17 cellular contexts compared by ENCODE assay signal in the genomic region with DNA sequence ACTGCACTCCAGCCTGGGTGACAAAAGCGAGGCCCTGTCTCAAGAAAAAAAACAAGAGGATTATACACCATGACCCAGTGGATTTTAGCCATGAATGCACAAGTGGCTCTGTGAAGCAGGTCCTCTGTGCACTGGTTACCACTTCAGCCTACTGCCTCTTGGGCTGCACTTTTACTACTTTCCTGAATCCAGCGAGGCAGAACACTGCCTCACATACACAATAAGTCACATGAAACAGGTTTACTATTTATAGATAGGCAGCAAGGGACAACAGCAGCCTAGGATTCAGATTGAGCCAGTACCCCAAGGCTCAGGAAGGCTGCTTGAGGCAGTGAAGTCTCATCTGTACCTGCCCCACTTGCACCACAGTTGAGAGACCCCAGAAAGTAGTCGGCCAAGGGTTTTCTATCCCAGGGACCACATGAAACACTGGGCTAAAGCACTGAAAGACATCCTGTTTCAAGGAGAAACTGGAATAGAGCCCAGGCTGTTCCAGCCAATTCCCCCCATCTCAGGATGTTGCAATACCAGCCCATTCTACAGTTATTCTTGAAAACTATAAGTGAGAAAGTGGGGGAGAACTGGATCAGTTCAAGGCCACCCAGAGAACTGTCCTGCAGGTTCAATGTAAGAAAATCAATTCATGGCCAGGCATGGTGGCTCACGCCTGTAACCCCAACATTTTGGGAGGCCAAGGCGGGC. TPM values are rescaled to one million over a fixed set of nuclear protein-coding genes. Genes with fewer than 3 reads are reported as not detected.
DNase-seq lines count a peak whose midpoint lies in the region; ATAC-seq, FAIRE-seq and TF ChIP-seq lines count a peak whose summit lies in the region.
"Had no signal": no experiment of that assay in that cellular context is flagged by ENCODE, and none has a peak within 500 bp of the region (broad histone marks: within the 10 kb centered on the region; RNA-seq: fewer than 3 reads in every experiment).

No MANE protein-coding gene starts in this region.

- no peaks in the 10 kb centered on the region for H4K20me1 ChIP-seq in endothelial cell of umbilical vein (replicated peaks; ENCODE audit: control insufficient read depth, extremely low read depth, insufficient read depth, low read length)

- H3K4me1 ChIP-seq in endothelial cell of umbilical vein (ENCODE audit: control insufficient read depth, extremely low read depth, insufficient read depth, low read length), result no peaks in the 10 kb centered on the region
- peaks cover 0 to 3% of the 10 kb centered on the region in 2 donors for H3K4me1 ChIP-seq in left lung

- no peak overlapping the region for H3K4me3 Mint-ChIP-seq in activated CD8-positive, alpha-beta memory T cell treated with anti-CD3 and anti-CD28 coated beads, Interleukin-2, amount 10 ng/mL, durations not matched to agents 7 days and 5 days

- ATAC-seq in left lung (peak; percentile 91), GM21423 (IDR thresholded peaks at IDR 0.05; ENCODE audit: unreplicated experiment) (no peak), HG03460 (IDR thresholded peaks at IDR 0.05; ENCODE audit: unreplicated experiment) (no peak), HG02763 (IDR thresholded peaks at IDR 0.05; ENCODE audit: unreplicated experiment) (no peak)
- ATAC-seq in activated CD8-positive, alpha-beta memory T cell treated with anti-CD3 and anti-CD28 coated beads, Interleukin-2, amount 10 ng/mL, durations not matched to agents 7 days and 5 days, result no peak
- ATAC-seq: mucosa of descending colon had no signal

- H3K36me3 ChIP-seq in endothelial cell of umbilical vein (ENCODE audit: control insufficient read depth in 2 of 2, extremely low read depth in 1 of 2, insufficient read depth in 2 of 2, low read length in 2 of 2) (no peaks in the 10 kb centered on the region), left lung (no peaks in the 10 kb centered on the region)
- H3K36me3 ChIP-seq: esophagus muscularis mucosa, upper lobe of left lung had no signal

- BruUV-seq in endothelial cell of umbilical vein (replicated peaks; lab: Mats Ljungman, UMichigan), result no TSS peak

- TF ChIP-seq CTCF in AG10803 (conservative IDR thresholded peaks at IDR 0.05; ENCODE audit: low read length), result no peak
- no peak for TF ChIP-seq CTCF in endothelial cell of umbilical vein (IDR thresholded peaks at IDR 0.05; ENCODE audit: extremely low read depth in 1 of 2, insufficient read depth in 1 of 2, low read depth in 1 of 2, low read length in 2 of 2)
- TF ChIP-seq CTCF in left lung (IDR thresholded peaks at IDR 0.05), result no peak

- DNase-seq in AG10803 (ENCODE audit: low read depth) (peak; percentile 30), MV-4-11 (lab: John Stamatoyannopoulos, UW) (peak; percentile 1), endothelial cell of umbilical vein (ENCODE audit: low read depth, low spot score) (peak; percentile 14), left lung (no peak)
- DNase-seq in activated CD8-positive, alpha-beta memory T cell treated with anti-CD3 and anti-CD28 coated beads, Interleukin-2, amount 10 ng/mL, durations not matched to agents 7 days and 5 days, result no peak
- DNase-seq: mucosa of descending colon; NCI-H1436; NCI-H748 treated with DMSO at 0.1 percent for 48 hours; SHP77 treated with DMSO at 0.1 percent for 48 hours; stimulated activated CD4-positive, alpha-beta T cell treated with anti-CD3 and anti-CD28 coated beads, Interleukin-2, amount 100 ng/mL, for 24 hours had no signal

- H3K4me2 ChIP-seq in endothelial cell of umbilical vein (ENCODE audit: insufficient read depth, low read length), result no peak overlapping the region

- H3K27ac ChIP-seq in endothelial cell of umbilical vein (ENCODE audit: insufficient read depth, low read depth, low read length) (no peak overlapping the region), left lung (no peak overlapping the region)
- H3K27ac ChIP-seq: esophagus muscularis mucosa, upper lobe of left lung had no signal

- H3K27ac Mint-ChIP-seq in activated CD8-positive, alpha-beta memory T cell treated with anti-CD3 and anti-CD28 coated beads, Interleukin-2, amount 10 ng/mL, durations not matched to agents 7 days and 5 days, result no peak overlapping the region

- H3K9ac ChIP-seq in endothelial cell of umbilical vein (replicated peaks; ENCODE audit: extremely low read depth, insufficient read depth, low read length), result no peak overlapping the region

- H2AFZ ChIP-seq in endothelial cell of umbilical vein (ENCODE audit: low read depth, low read length), result no peak overlapping the region

- H3K27me3 Mint-ChIP-seq in activated CD8-positive, alpha-beta memory T cell treated with anti-CD3 and anti-CD28 coated beads, Interleukin-2, amount 10 ng/mL, durations not matched to agents 7 days and 5 days, result peaks cover 5% of the 10 kb centered on the region

- intact Hi-C loops in endothelial cell of umbilical vein (cut with micrococcal nuclease) (no loop called here), left lung (cut with DNase I) (no loop called here)

- dilution Hi-C loops in endothelial cell of umbilical vein (cut with MboI; ENCODE audit: extremely low pct_ligation_motif_present, low sequenced_read_pairs), result no loop called here

- H3K4me3 ChIP-seq in AG10803 (ENCODE audit: low read length) (no peak overlapping the region), endothelial cell of umbilical vein (replicated peaks in 1 of 3; ENCODE audit: insufficient read depth in 1 of 3, low read depth in 1 of 3, low read length in 3 of 3) (no peak overlapping the region), left lung (no peak overlapping the region)
- H3K4me3 ChIP-seq: esophagus muscularis mucosa, mucosa of descending colon, upper lobe of left lung had no signal

- H3K27me3 ChIP-seq in endothelial cell of umbilical vein (ENCODE audit: control insufficient read depth in 2 of 2, insufficient read depth in 2 of 2, low read length in 2 of 2), result peaks cover 2 to 4% of the 10 kb centered on the region in 2 experiments
- H3K27me3 ChIP-seq in left lung, result no peaks in the 10 kb centered on the region
- H3K27me3 ChIP-seq: esophagus muscularis mucosa, upper lobe of left lung had no signal

- no peak for TF ChIP-seq POLR2A in endothelial cell of umbilical vein (IDR thresholded peaks at IDR 0.05; ENCODE audit: low read depth, low read length)

- no peaks in the 10 kb centered on the region for H3K36me3 Mint-ChIP-seq in activated CD8-positive, alpha-beta memory T cell treated with anti-CD3 and anti-CD28 coated beads, Interleukin-2, amount 10 ng/mL, durations not matched to agents 7 days and 5 days

- no peaks in the 10 kb centered on the region for H3K9me3 ChIP-seq in endothelial cell of umbilical vein (replicated peaks; ENCODE audit: control insufficient read depth, insufficient read depth, low read length)
- H3K9me3 ChIP-seq in left lung, result no peaks in the 10 kb centered on the region
- H3K9me3 ChIP-seq: esophagus muscularis mucosa, mucosa of descending colon, upper lobe of left lung had no signal

- CTCF ChIA-PET in endothelial cell of umbilical vein (lab: Charles Lee), result no interaction called here
- CTCF ChIA-PET in activated CD8-positive, alpha-beta memory T cell treated with anti-CD3 and anti-CD28 coated beads, Interleukin-2, amount 10 ng/mL, durations not matched to agents 7 days and 5 days (lab: Charles Lee), result interaction anchor here (0.9 to 1.4 kb wide), 2 partner anchors 140 to 172 kb away, joined by 3 read pairs; no protein-coding TSS in a partner anchor

- H3K9me1 ChIP-seq in endothelial cell of umbilical vein (replicated peaks; ENCODE audit: control insufficient read depth, extremely low read depth, insufficient read depth, low read length), result no peaks in the 10 kb centered on the region

- POLR2A ChIA-PET in endothelial cell of umbilical vein (lab: Charles Lee), result no interaction called here

- no peaks in the 10 kb centered on the region for H3K9me3 Mint-ChIP-seq in activated CD8-positive, alpha-beta memory T cell treated with anti-CD3 and anti-CD28 coated beads, Interleukin-2, amount 10 ng/mL, durations not matched to agents 7 days and 5 days (ENCODE audit: low read depth)

- no peak for FAIRE-seq in endothelial cell of umbilical vein (lab: Jason Lieb, UNC)
- FAIRE-seq: colon had no signal

- no peaks in the 10 kb centered on the region for H3K4me1 Mint-ChIP-seq in activated CD8-positive, alpha-beta memory T cell treated with anti-CD3 and anti-CD28 coated beads, Interleukin-2, amount 10 ng/mL, durations not matched to agents 7 days and 5 days

- no peaks in the 10 kb centered on the region for H3K79me2 ChIP-seq in endothelial cell of umbilical vein (ENCODE audit: control insufficient read depth, insufficient read depth, low read length)

RNA-seq across cellular contexts. Expression of gene OGDH, which starts 10.3 kb away (rescaled TPM):
- total RNA-seq in endothelial cell of umbilical vein (81.4 and 88.9 TPM in 2 replicates), left lung (100 to 1,000 TPM; 159 to 184 TPM)
- polyA plus RNA-seq in endothelial cell of umbilical vein, result 86.2 and 92.9 TPM in 2 replicates
- 62.8 and 63.1 TPM in 2 replicates for polyA plus RNA-seq in endothelial cell of umbilical vein (2011; cell fraction: cytosol; rRNA removed)
- 73.0 and 74.0 TPM in 2 replicates for polyA plus RNA-seq in endothelial cell of umbilical vein (2011; cell fraction: nucleus; rRNA removed)
- 71.1 and 71.5 TPM in 2 replicates for polyA plus RNA-seq in endothelial cell of umbilical vein (2012)
- polyA minus RNA-seq in endothelial cell of umbilical vein, result 116 and 124 TPM in 2 replicates
- 62.9 TPM for polyA minus RNA-seq in endothelial cell of umbilical vein (2011; cell fraction: cytosol; rRNA and poly(A)+ RNA removed)
- 42.9 and 50.1 TPM in 2 replicates for polyA minus RNA-seq in endothelial cell of umbilical vein (2011; cell fraction: nucleus; rRNA and poly(A)+ RNA removed)
- 100 to 1,000 TPM; 134 to 136 TPM for total RNA-seq in activated CD8-positive, alpha-beta memory T cell treated with anti-CD3 and anti-CD28 coated beads, Interleukin-2, amount 10 ng/mL, durations not matched to agents 7 days and 5 days

RNA-seq across cellular contexts. Expression of gene TMED4, which starts 14.1 kb away (rescaled TPM):
- total RNA-seq in endothelial cell of umbilical vein, result 63.4 and 65.4 TPM in 2 replicates
- polyA plus RNA-seq in endothelial cell of umbilical vein, result 89.7 and 116 TPM in 2 replicates
- 48.1 and 59.8 TPM in 2 replicates for polyA plus RNA-seq in endothelial cell of umbilical vein (2011; cell fraction: cytosol; rRNA removed)
- polyA plus RNA-seq in endothelial cell of umbilical vein (2011; cell fraction: nucleus; rRNA removed), result 140 and 162 TPM in 2 replicates
- 44.3 and 46.6 TPM in 2 replicates for polyA plus RNA-seq in endothelial cell of umbilical vein (2012)
- 61.7 and 62.7 TPM in 2 replicates for polyA minus RNA-seq in endothelial cell of umbilical vein
- polyA minus RNA-seq in endothelial cell of umbilical vein (2011; cell fraction: cytosol; rRNA and poly(A)+ RNA removed), result 102 TPM
- 42.7 and 55.5 TPM in 2 replicates for polyA minus RNA-seq in endothelial cell of umbilical vein (2011; cell fraction: nucleus; rRNA and poly(A)+ RNA removed)
- 10 to 100 TPM; 69.6 to 84.7 TPM for total RNA-seq in left lung
- total RNA-seq in activated CD8-positive, alpha-beta memory T cell treated with anti-CD3 and anti-CD28 coated beads, Interleukin-2, amount 10 ng/mL, durations not matched to agents 7 days and 5 days, result 10 to 100 TPM; 74.8 to 77.4 TPM

RNA-seq across cellular contexts. Expression of gene DDX56, which starts 22.4 kb away (rescaled TPM):
- total RNA-seq in endothelial cell of umbilical vein, result 93.4 and 96.6 TPM in 2 replicates
- 94.7 and 102 TPM in 2 replicates for polyA plus RNA-seq in endothelial cell of umbilical vein
- 66.4 and 67.2 TPM in 2 replicates for polyA plus RNA-seq in endothelial cell of umbilical vein (2011; cell fraction: cytosol; rRNA removed)
- polyA plus RNA-seq in endothelial cell of umbilical vein (2011; cell fraction: nucleus; rRNA removed), result 272 and 287 TPM in 2 replicates
- 61.9 and 86.4 TPM in 2 replicates for polyA plus RNA-seq in endothelial cell of umbilical vein (2012)
- polyA minus RNA-seq in endothelial cell of umbilical vein, result 79.2 and 98.5 TPM in 2 replicates
- polyA minus RNA-seq in endothelial cell of umbilical vein (2011; cell fraction: cytosol; rRNA and poly(A)+ RNA removed), result 69.1 TPM
- 54.5 and 59.4 TPM in 2 replicates for polyA minus RNA-seq in endothelial cell of umbilical vein (2011; cell fraction: nucleus; rRNA and poly(A)+ RNA removed)
- total RNA-seq in left lung, result 10 to 100 TPM; 43.1 to 58.0 TPM
- 100 to 1,000 TPM in 1 of 2 experiments, 10 to 100 TPM in 1; 97.4 to 102 TPM for total RNA-seq in activated CD8-positive, alpha-beta memory T cell treated with anti-CD3 and anti-CD28 coated beads, Interleukin-2, amount 10 ng/mL, durations not matched to agents 7 days and 5 days

RNA-seq across cellular contexts. Expression of gene NPC1L1, which starts 55.0 kb away (rescaled TPM):
- total RNA-seq in endothelial cell of umbilical vein (not detected in 2 replicates), left lung (under 1 TPM in 1 of 2 donors, not detected in 1; 0.06 TPM)
- polyA plus RNA-seq in endothelial cell of umbilical vein, result not detected in 2 replicates
- not detected in 2 replicates for polyA plus RNA-seq in endothelial cell of umbilical vein (2011; cell fraction: cytosol; rRNA removed)
- polyA plus RNA-seq in endothelial cell of umbilical vein (2011; cell fraction: nucleus; rRNA removed), result not detected in 2 replicates
- polyA plus RNA-seq in endothelial cell of umbilical vein (2012), result not detected in 2 replicates
- not detected in 2 replicates for polyA minus RNA-seq in endothelial cell of umbilical vein
- not detected for polyA minus RNA-seq in endothelial cell of umbilical vein (2011; cell fraction: cytosol; rRNA and poly(A)+ RNA removed)
- polyA minus RNA-seq in endothelial cell of umbilical vein (2011; cell fraction: nucleus; rRNA and poly(A)+ RNA removed), result not detected in 2 replicates
- total RNA-seq in activated CD8-positive, alpha-beta memory T cell treated with anti-CD3 and anti-CD28 coated beads, Interleukin-2, amount 10 ng/mL, durations not matched to agents 7 days and 5 days, result not detected
- total RNA-seq: Daoy had no signal

Comparison
In these comparisons a context has a peak if more than half of its experiments do, and no peak if none do; other contexts are left out.
1. DNase-seq: peak in AG10803 (single experiment), MV-4-11 (single experiment) and endothelial cell of umbilical vein (single experiment); none in left lung (0 of 2) and activated CD8-positive, alpha-beta memory T cell treated with anti-CD3 and anti-CD28 coated beads, Interleukin-2, amount 10 ng/mL, durations not matched to agents 7 days and 5 days (single experiment).